30 cellular contexts compared by ENCODE assay signal in the genomic region with DNA sequence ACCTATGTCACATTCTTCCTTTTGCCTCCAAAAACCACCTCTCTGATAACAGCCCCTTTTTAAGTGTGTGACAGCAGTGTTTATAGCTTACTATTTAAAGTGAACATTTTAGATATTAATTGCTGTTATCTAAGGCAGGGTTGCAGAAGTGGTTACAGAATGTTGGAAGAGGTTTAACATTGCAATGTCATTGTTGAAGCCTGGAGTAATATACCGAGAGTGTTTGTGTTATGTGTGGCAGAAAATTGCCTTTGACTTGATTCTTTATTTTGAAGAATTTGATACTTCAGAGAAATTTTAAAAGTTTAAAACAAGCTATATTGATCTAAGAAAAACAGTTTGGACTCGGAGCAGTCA.
"Had no signal": no experiment of that assay in that cellular context is flagged by ENCODE, and none has a peak within 500 bp of the region (broad histone marks: within the 10 kb centered on the region; RNA-seq: fewer than 3 reads in every experiment).

No MANE protein-coding gene starts in this region.

- H3K9me3 ChIP-seq: gastrocnemius medialis, pancreas, psoas muscle, stomach, thyroid gland, upper lobe of right lung had no signal

- H3K27me3 ChIP-seq: dorsolateral prefrontal cortex, gastrocnemius medialis, pancreas, stomach, thyroid gland, upper lobe of right lung had no signal

- H3K4me3 ChIP-seq: coronary artery, dorsolateral prefrontal cortex, gastrocnemius medialis, lung, pancreas, psoas muscle, smooth muscle cell, stomach, thyroid gland, upper lobe of right lung had no signal

- H3K4me1 Mint-ChIP-seq: neural crest cell had no signal

- ATAC-seq: activated CD8-positive, alpha-beta T cell treated with anti-CD3 and anti-CD28 coated beads for 36 hours; activated naive CD4-positive, alpha-beta T cell treated with anti-CD3 and anti-CD28 coated beads, Interleukin-2, amount 50 U/mL, for 72 hours; gastrocnemius medialis; left colon; naive thymus-derived CD4-positive, alpha-beta T cell; psoas muscle; stimulated activated naive B cell treated with anti-CD40 and anti-IgM and Interleukin-4, amounts not matched to agents 10 μg/mL and 1 μg/mL and 100 μg/mL, for 72 hours had no signal

- H3K27ac Mint-ChIP-seq: activated CD4-positive, alpha-beta T cell treated with anti-CD3 and anti-CD28 coated beads, Interleukin-2, amount 10 ng/mL, durations not matched to agents 7 days and 5 days; activated CD8-positive, alpha-beta T cell treated with anti-CD3 and anti-CD28 coated beads for 36 hours; stimulated activated naive B cell treated with anti-CD40 and anti-IgM and Interleukin-4, amounts not matched to agents 10 μg/mL and 1 μg/mL and 100 μg/mL, for 72 hours; T-helper 1 cell treated with Interleukin-12 subunit alpha and Interleukin-12 subunit beta and Interleukin-4 antibody, amounts not matched to agents 30 μg/mL and 1 μg/mL, for 36 hours had no signal

- H3K9me3 Mint-ChIP-seq: activated CD4-positive, alpha-beta T cell treated with anti-CD3 and anti-CD28 coated beads, Interleukin-2, amount 10 ng/mL, durations not matched to agents 7 days and 5 days; activated CD8-positive, alpha-beta T cell treated with anti-CD3 and anti-CD28 coated beads for 36 hours; activated naive CD4-positive, alpha-beta T cell treated with anti-CD3 and anti-CD28 coated beads, Interleukin-2, amount 50 U/mL, for 72 hours; naive thymus-derived CD4-positive, alpha-beta T cell; neural crest cell; stimulated activated naive B cell treated with anti-CD40 and anti-IgM and Interleukin-4, amounts not matched to agents 10 μg/mL and 1 μg/mL and 100 μg/mL, for 72 hours; T-helper 1 cell treated with Interleukin-12 subunit alpha and Interleukin-12 subunit beta and Interleukin-4 antibody, amounts not matched to agents 30 μg/mL and 1 μg/mL, for 36 hours had no signal

- H3K27ac ChIP-seq: coronary artery, dorsolateral prefrontal cortex, gastrocnemius medialis, pancreas, psoas muscle, stomach, thyroid gland, upper lobe of right lung, WERI-Rb-1 had no signal

- H3K27me3 Mint-ChIP-seq: activated CD4-positive, alpha-beta T cell treated with anti-CD3 and anti-CD28 coated beads, Interleukin-2, amount 10 ng/mL, durations not matched to agents 7 days and 5 days; activated CD8-positive, alpha-beta T cell treated with anti-CD3 and anti-CD28 coated beads for 36 hours; naive thymus-derived CD4-positive, alpha-beta T cell; stimulated activated naive B cell treated with anti-CD40 and anti-IgM and Interleukin-4, amounts not matched to agents 10 μg/mL and 1 μg/mL and 100 μg/mL, for 72 hours had no signal

- H3K4me2 ChIP-seq: smooth muscle cell had no signal

- DNase-seq: activated CD4-positive, alpha-beta T cell treated with anti-CD3 and anti-CD28 coated beads, Interleukin-2, amount 10 ng/mL, durations not matched to agents 7 days and 5 days; activated CD4-positive, CD25-positive, alpha-beta regulatory T cell treated with anti-CD3 and anti-CD28 coated beads, Interleukin-2, amount 50 U/mL, for 72 hours; activated CD8-positive, alpha-beta T cell treated with anti-CD3 and anti-CD28 coated beads for 36 hours; activated naive CD4-positive, alpha-beta T cell; activated T-cell treated with anti-CD3 and anti-CD28 coated beads, Interleukin-2, amount 50 U/mL, for 48 hours; dorsolateral prefrontal cortex; effector memory CD4-positive, alpha-beta T cell; gastrocnemius medialis; hippocampal formation; left colon; naive thymus-derived CD4-positive, alpha-beta T cell; nucleus accumbens; pancreas; psoas muscle; stimulated activated CD4-positive, alpha-beta T cell treated with anti-CD3 and anti-CD28 coated beads, Interleukin-1b, Interleukin-23, amount 100 ng/mL, for 48 hours; stimulated activated CD4-positive, alpha-beta T cell treated with anti-CD3 and anti-CD28 coated beads, Interleukin-4, amount 100 ng/mL, for 4 hours; stimulated activated CD8-positive, alpha-beta memory T cell treated with anti-CD3 and anti-CD28 coated beads, Interleukin-4, amount 100 ng/mL, for 48 hours; stimulated activated naive B cell treated with anti-CD40 and anti-IgM and Interleukin-4, amounts not matched to agents 10 μg/mL and 1 μg/mL and 100 μg/mL, for 72 hours; stomach; SW 1271; T-helper 9 cell; thyroid gland; upper lobe of right lung; WERI-Rb-1 had no signal

- H3K4me1 ChIP-seq: gastrocnemius medialis, pancreas, psoas muscle, thyroid gland, upper lobe of right lung had no signal

- H3K4me3 Mint-ChIP-seq: activated CD4-positive, alpha-beta T cell treated with anti-CD3 and anti-CD28 coated beads, Interleukin-2, amount 10 ng/mL, durations not matched to agents 7 days and 5 days; activated CD8-positive, alpha-beta T cell treated with anti-CD3 and anti-CD28 coated beads for 36 hours; naive thymus-derived CD4-positive, alpha-beta T cell; neural crest cell; stimulated activated naive B cell treated with anti-CD40 and anti-IgM and Interleukin-4, amounts not matched to agents 10 μg/mL and 1 μg/mL and 100 μg/mL, for 72 hours; T-helper 1 cell treated with Interleukin-12 subunit alpha and Interleukin-12 subunit beta and Interleukin-4 antibody, amounts not matched to agents 30 μg/mL and 1 μg/mL, for 36 hours had no signal
